ENCODE assay signal across 1 cellular context in genomic region chr1:182029379-182030331, GRCh38.
TF ChIP-seq lines count a peak whose summit lies in the region.

No MANE protein-coding gene starts in this region.

TF ChIP-seq in HepG2, 621 proteins besides CTCF, POLR2A, EP300 and RAD21 (continued from another document and continues in another):
- TF ChIP-seq PAXIP1 (CRISPR knock-in tag; conservative IDR thresholded peaks at IDR 0.05) = no peak; the same call in 1 of the 2 replicates
- TF ChIP-seq ZNF616 (CRISPR knock-in tag; IDR thresholded peaks at IDR 0.05; ENCODE audit: low read depth) = no peak
- TF ChIP-seq AGO2 (optimal IDR thresholded peaks at IDR 0.05; ENCODE audit: low read depth, low read length) = no peak
- no peak for TF ChIP-seq RBM22 (optimal IDR thresholded peaks at IDR 0.05; ENCODE audit: low read length)
- no peak for TF ChIP-seq NFATC3 (CRISPR knock-in tag; IDR thresholded peaks at IDR 0.05)
- no peak for TF ChIP-seq CEBPB (IDR thresholded peaks at IDR 0.05; ENCODE audit: borderline replicate concordance, low read depth, low read length)
- TF ChIP-seq HNF1A (IDR thresholded peaks at IDR 0.05; ENCODE audit: low read depth) = no peak
- TF ChIP-seq HNF1A (CRISPR knock-in tag; IDR thresholded peaks at IDR 0.05; ENCODE audit: borderline replicate concordance) = no peak
- TF ChIP-seq RELA (CRISPR knock-in tag; IDR thresholded peaks at IDR 0.05) = no peak
- 0 out of 2 replicates have a peak, but pooled peaks have one; percentile 53 for TF ChIP-seq ELF1 (CRISPR knock-in tag; IDR thresholded peaks at IDR 0.05)
- TF ChIP-seq PHF21A (CRISPR knock-in tag; IDR thresholded peaks at IDR 0.05) = 0 out of 2 replicates have a peak, but pooled peaks have one; percentile 10
- TF ChIP-seq ZBTB37 (CRISPR knock-in tag; IDR thresholded peaks at IDR 0.05) = no peak
- no peak for TF ChIP-seq ZNF253 (CRISPR knock-in tag; IDR thresholded peaks at IDR 0.05; ENCODE audit: borderline replicate concordance)
- TF ChIP-seq ZNF143 (CRISPR knock-in tag; IDR thresholded peaks at IDR 0.05) = no peak
- TF ChIP-seq ZNF7 (CRISPR knock-in tag; IDR thresholded peaks at IDR 0.05) = no peak
- TF ChIP-seq KIAA2018 (CRISPR knock-in tag; IDR thresholded peaks at IDR 0.05; ENCODE audit: borderline replicate concordance) = no peak
- no peak for TF ChIP-seq HBP1 (CRISPR knock-in tag; IDR thresholded peaks at IDR 0.05; ENCODE audit: low read depth)
- TF ChIP-seq ZNF550 (CRISPR knock-in tag; IDR thresholded peaks at IDR 0.05; ENCODE audit: borderline replicate concordance) = no peak
- TF ChIP-seq ZNF609 (CRISPR knock-in tag; IDR thresholded peaks at IDR 0.05; ENCODE audit: borderline replicate concordance) = no peak
- no peak for TF ChIP-seq TEF (CRISPR knock-in tag; IDR thresholded peaks at IDR 0.05)
- TF ChIP-seq MEIS2 (CRISPR knock-in tag; IDR thresholded peaks at IDR 0.05) = no peak
- no peak for TF ChIP-seq ZNF576 (CRISPR knock-in tag; IDR thresholded peaks at IDR 0.05)
- TF ChIP-seq ZNF138 (CRISPR knock-in tag; IDR thresholded peaks at IDR 0.05; ENCODE audit: low read depth) = no peak
